ENCODE assay signal across 2 cellular contexts in genomic region chr16:58850019-58850626, GRCh38.
TF ChIP-seq lines count a peak whose summit lies in the region.

No MANE protein-coding gene starts in this region.

TF ChIP-seq in HepG2, 621 proteins besides CTCF, POLR2A, EP300 and RAD21:
- TF ChIP-seq NFE2L2 (IDR thresholded peaks at IDR 0.05; ENCODE audit: low read length) (peak; percentile 51; the same call in 1 of the 2 replicates), MAFK (conservative IDR thresholded peaks at IDR 0.05 in 1 of 2, IDR thresholded peaks at IDR 0.05 in 1 of 2; ENCODE audit: low read length in 2 of 2) (0 out of 4 replicates have a peak, but pooled peaks of 1 of the 2 experiments have one; percentile 13), MAFF (IDR thresholded peaks at IDR 0.05; ENCODE audit: low read depth, low read length) (no peak)
TF ChIP-seq in HepG2: peak in this region for 2.

TF ChIP-seq in endothelial cell of umbilical vein, 7 proteins besides CTCF, POLR2A, EP300 and RAD21:
- no peak for TF ChIP-seq JUN (IDR thresholded peaks at IDR 0.05; ENCODE audit: borderline replicate concordance, insufficient read depth, insufficient read length, low read depth)
- no peak for TF ChIP-seq FOS (IDR thresholded peaks at IDR 0.05; ENCODE audit: borderline replicate concordance, insufficient read depth, low read length)
- TF ChIP-seq, protein P1, sequence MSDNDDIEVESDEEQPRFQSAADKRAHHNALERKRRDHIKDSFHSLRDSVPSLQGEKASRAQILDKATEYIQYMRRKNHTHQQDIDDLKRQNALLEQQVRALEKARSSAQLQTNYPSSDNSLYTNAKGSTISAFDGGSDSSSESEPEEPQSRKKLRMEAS (IDR thresholded peaks at IDR 0.05; ENCODE audit: insufficient read depth, insufficient read length): no peak
- TF ChIP-seq MYC (IDR thresholded peaks at IDR 0.05; ENCODE audit: low read depth, low read length): no peak
- no peak for TF ChIP-seq POLR2AphosphoS5 (IDR thresholded peaks at IDR 0.05; ENCODE audit: insufficient read depth, low read depth, low read length)
- no peak for TF ChIP-seq EZH2 (IDR thresholded peaks at IDR 0.05; ENCODE audit: borderline replicate concordance, low read depth, low read length, severe bottlenecking)
- no peak for TF ChIP-seq GATA2 (IDR thresholded peaks at IDR 0.05; ENCODE audit: insufficient read depth, insufficient read length, low read depth, low read length)
TF ChIP-seq in endothelial cell of umbilical vein: peak in this region for 0.
